ENCODE assay signal across 16 cellular contexts in the genomic region with DNA sequence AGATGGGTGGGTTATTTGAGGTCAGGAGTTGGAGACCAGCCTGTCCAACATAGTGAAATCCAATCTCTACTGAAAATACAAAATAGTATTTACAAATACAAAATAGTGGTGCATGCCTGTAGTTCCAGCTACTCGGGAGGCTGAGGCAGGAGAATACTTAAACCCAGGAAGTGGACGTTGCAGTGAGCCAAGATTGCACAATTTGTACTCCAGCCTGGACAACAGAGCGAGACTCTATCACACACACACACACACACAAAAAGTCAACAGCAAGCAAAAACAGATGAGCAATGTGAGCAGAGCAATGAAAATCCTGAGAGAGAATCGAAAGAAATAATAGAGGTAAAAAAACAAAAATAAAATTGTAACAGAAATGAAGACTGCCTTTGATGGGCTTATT.
DNase-seq lines count a peak whose midpoint lies in the region; ATAC-seq and TF ChIP-seq lines count a peak whose summit lies in the region.
"Had no signal": no experiment of that assay in that cellular context is flagged by ENCODE, and none has a peak within 500 bp of the region (broad histone marks: within the 10 kb centered on the region; RNA-seq: fewer than 3 reads in every experiment).

No MANE protein-coding gene starts in this region.

- H3K9me3 ChIP-seq in trophoblast cell (ENCODE audit: insufficient read depth, low read depth, low read length): no peaks in the 10 kb centered on the region
- H3K9me3 ChIP-seq: A549; BLaER1 treated with 17β-estradiol and CSF1 and Interleukin-3, amounts not matched to agents 10 nM and 100 nM had no signal

- WGBS in trophoblast cell (ENCODE audit: extremely low coverage, insufficient coverage, insufficient read length): no CpG with 5 or more reads among the region's 4 CpGs

- no peaks in the 10 kb centered on the region for H3K79me1 ChIP-seq in trophoblast cell (ENCODE audit: low read length)

- no peak for TF ChIP-seq CTCF in AG10803 (conservative IDR thresholded peaks at IDR 0.05; ENCODE audit: low read length)
- no peak for TF ChIP-seq CTCF in fibroblast of pulmonary artery (IDR thresholded peaks at IDR 0.05; ENCODE audit: low read length, missing control alignments)

- H3K36me3 ChIP-seq in trophoblast cell (ENCODE audit: control insufficient read depth in 1 of 2, insufficient read depth in 2 of 2, low read length in 2 of 2): no peaks in the 10 kb centered on the region
- H3K36me3 ChIP-seq: BLaER1 treated with 17β-estradiol and CSF1 and Interleukin-3, amounts not matched to agents 10 nM and 100 nM had no signal

- H3K4ac ChIP-seq in trophoblast cell (ENCODE audit: low read depth, low read length): no peak overlapping the region

- no peak overlapping the region for H2AFZ ChIP-seq in trophoblast cell (ENCODE audit: insufficient read depth, low read length, poor library complexity)
- H2AFZ ChIP-seq: GM23338 had no signal

- no peaks in the 10 kb centered on the region for H3K27me3 ChIP-seq in trophoblast cell (ENCODE audit: insufficient read depth, low read length)
- H3K27me3 ChIP-seq: BLaER1 treated with 17β-estradiol and CSF1 and Interleukin-3, amounts not matched to agents 10 nM and 100 nM had no signal

- no peak overlapping the region for H3K4me2 ChIP-seq in trophoblast cell (ENCODE audit: low read length)
- H3K4me2 ChIP-seq: A549; BLaER1 treated with 17β-estradiol and CSF1 and Interleukin-3, amounts not matched to agents 10 nM and 100 nM; GM23338 had no signal

- H3K4me3 ChIP-seq in AG10803 (ENCODE audit: low read length) (no peak overlapping the region), fibroblast of pulmonary artery (replicated peaks; ENCODE audit: low read depth, low read length) (no peak overlapping the region), trophoblast cell (ENCODE audit: low read depth, low read length) (no peak overlapping the region)
- H3K4me3 ChIP-seq: A549; BLaER1 treated with 17β-estradiol and CSF1 and Interleukin-3, amounts not matched to agents 10 nM and 100 nM; GM23338 had no signal

- H2BK12ac ChIP-seq in trophoblast cell (ENCODE audit: low read length): no peak overlapping the region

- H4K12ac ChIP-seq in trophoblast cell (ENCODE audit: low read depth, low read length): no peak overlapping the region

- no peaks in the 10 kb centered on the region for H3K79me2 ChIP-seq in trophoblast cell (ENCODE audit: control insufficient read depth, insufficient read depth, low read length, poor library complexity)

- no peak overlapping the region for H3K9ac ChIP-seq in trophoblast cell (ENCODE audit: low read length)
- H3K9ac ChIP-seq: BLaER1 treated with 17β-estradiol and CSF1 and Interleukin-3, amounts not matched to agents 10 nM and 100 nM had no signal

- no peak overlapping the region for H3K23ac ChIP-seq in trophoblast cell (ENCODE audit: low read length)

- no peak overlapping the region for H2AK5ac ChIP-seq in trophoblast cell (ENCODE audit: low read length)

- no peak overlapping the region for H4K91ac ChIP-seq in trophoblast cell (ENCODE audit: low read depth, low read length)

- peak; percentile 58 for DNase-seq in AG10803 (ENCODE audit: low read depth)
- DNase-seq in amniotic epithelial cell (ENCODE audit: low read depth): peak; percentile 23
- peak; percentile 31 for DNase-seq in fibroblast of pulmonary artery (ENCODE audit: low read depth)
- no peak for DNase-seq in sciatic nerve (ENCODE audit: low spot score)
- no peak for DNase-seq in DMS153 treated with DMSO at 0.1 percent for 48 hours (lab: John Stamatoyannopoulos, UW; ENCODE audit: unreplicated experiment)
- no peak for DNase-seq in activated naive CD4-positive, alpha-beta T cell treated with Interleukin-2 at 50 U/mL for 16 hours
- no peak for DNase-seq in trophoblast cell
- DNase-seq: Calu3; CD8-positive, alpha-beta T cell; DMS 273 treated with DMSO at 0.1 percent for 48 hours; GDM1; HCEC 1CT had no signal

- H3K4me1 ChIP-seq in trophoblast cell (ENCODE audit: control insufficient read depth in 1 of 2, insufficient read depth in 2 of 2, low read length in 2 of 2): no peaks in the 10 kb centered on the region
- H3K4me1 ChIP-seq: A549 had no signal

- no peak overlapping the region for H3K18ac ChIP-seq in trophoblast cell (ENCODE audit: low read length)

- no peak overlapping the region for H4K8ac ChIP-seq in trophoblast cell (ENCODE audit: low read depth, low read length)

- ATAC-seq in sciatic nerve: peak; percentile 26
- ATAC-seq: A549; CD8-positive, alpha-beta T cell; GM23338 had no signal

- no peak overlapping the region for H2BK120ac ChIP-seq in trophoblast cell (ENCODE audit: insufficient read depth, low read length, poor library complexity)

- intact Hi-C loops in sciatic nerve (cut with DNase I): no loop called here

- no peak overlapping the region for H3K14ac ChIP-seq in trophoblast cell (ENCODE audit: low read length)

- no peak overlapping the region for H3K27ac ChIP-seq in trophoblast cell (ENCODE audit: low read depth, low read length)
- H3K27ac ChIP-seq: 22Rv1; A549; BLaER1 treated with 17β-estradiol and CSF1 and Interleukin-3, amounts not matched to agents 10 nM and 100 nM had no signal

- H2BK5ac ChIP-seq in trophoblast cell (ENCODE audit: low read depth, low read length, poor library complexity): no peak overlapping the region

Comparison
In these comparisons a context has a peak if more than half of its experiments do, and no peak if none do; other contexts are left out.
1. DNase-seq: peak in AG10803 (single experiment), amniotic epithelial cell (single experiment) and fibroblast of pulmonary artery (single experiment); none in sciatic nerve (single experiment), DMS153 treated with DMSO at 0.1 percent for 48 hours (single experiment), activated naive CD4-positive, alpha-beta T cell treated with Interleukin-2 at 50 U/mL for 16 hours (single experiment) and trophoblast cell (0 of 2).